In genomic region chr14:29743566-29743965, GRCh38 we compare ENCODE assay signal across 32 cellular contexts.
DNase-seq lines count a peak whose midpoint lies in the region; ATAC-seq, FAIRE-seq and TF ChIP-seq lines count a peak whose summit lies in the region.
"Had no signal": no experiment of that assay in that cellular context is flagged by ENCODE, and none has a peak within 500 bp of the region (broad histone marks: within the 10 kb centered on the region; RNA-seq: fewer than 3 reads in every experiment).

No MANE protein-coding gene starts in this region.

- peak overlapping the region; percentile 4 for H3K27ac ChIP-seq in substantia nigra (ENCODE audit: low read depth, low read length, poor library complexity, severe bottlenecking)
- H3K27ac ChIP-seq: A549, brain microvascular endothelial cell, foreskin keratinocyte, hepatocyte, HL-60 had no signal

- no peak for TF ChIP-seq CTCF in D721Med (IDR thresholded peaks at IDR 0.05; ENCODE audit: insufficient read depth, missing control alignments)

- no peak for ATAC-seq in activated naive CD4-positive, alpha-beta T cell treated with anti-CD3 and anti-CD28 coated beads, Interleukin-2, amount 50 U/mL, for 72 hours
- ATAC-seq: A549, foreskin keratinocyte, SK-N-SH treated with all-trans-retinoic acid at 6 μM for 48 hours had no signal

- DNase-seq in NCI-H2227 treated with DMSO at 0.1 percent for 48 hours (lab: John Stamatoyannopoulos, UW) (peak; percentile 29), NCI-H2227 (lab: John Stamatoyannopoulos, UW; ENCODE audit: unreplicated experiment) (no peak), NCI-H446 (lab: John Stamatoyannopoulos, UW) (peak; percentile 70 to 77), globus pallidus (ENCODE audit: low spot score) (peak; percentile 67), substantia nigra (lab: John Stamatoyannopoulos, UW) (peak in 3 of 49 donors; percentile 11 to 12 (median 11)), D721Med (ENCODE audit: insufficient read length, low spot score) (no peak), NCI-H82 treated with DMSO at 0.1 percent for 48 hours (lab: John Stamatoyannopoulos, UW; ENCODE audit: unreplicated experiment) (no peak)
- no peak for DNase-seq in activated naive CD4-positive, alpha-beta T cell treated with anti-CD3 and anti-CD28 coated beads, Interleukin-2, amount 50 U/mL, for 72 hours (ENCODE audit: low spot score in 2 of 2)
- DNase-seq: activated CD4-positive, alpha-beta memory T cell treated with anti-CD3 and anti-CD28 coated beads for 36 hours; activated CD4-positive, CD25-positive, alpha-beta regulatory T cell treated with anti-CD3 and anti-CD28 coated beads, Interleukin-2, amount 50 U/mL, for 72 hours; activated CD8-positive, alpha-beta memory T cell treated with anti-CD3 and anti-CD28 coated beads, Interleukin-2, amount 50 U/mL, for 48 hours; activated naive CD4-positive, alpha-beta T cell treated with anti-CD3 and anti-CD28 coated beads for 36 hours; adrenal gland; AML-193; brain microvascular endothelial cell; CD4-positive, alpha-beta T cell; esophagus squamous epithelium; foreskin keratinocyte; H7; KBM-7; MG63; NCI-H2081; NCI-H510A treated with DMSO at 0.1 percent for 48 hours; OCI-M1; stimulated activated CD4-positive, alpha-beta T cell treated with anti-CD3 and anti-CD28 coated beads, Interleukin-1b, Interleukin-23, amount 100 ng/mL, for 48 hours; stimulated activated naive CD4-positive, alpha-beta T cell treated with Interleukin-2 at 50 U/mL for 16 hours had no signal

- H3K9me3 Mint-ChIP-seq in activated naive CD4-positive, alpha-beta T cell treated with anti-CD3 and anti-CD28 coated beads, Interleukin-2, amount 50 U/mL, for 72 hours = peaks cover 17 to 23% of the 10 kb centered on the region in 2 donors
- H3K9me3 Mint-ChIP-seq: activated CD4-positive, alpha-beta memory T cell treated with anti-CD3 and anti-CD28 coated beads for 36 hours had no signal

- no peak for FAIRE-seq in D721Med (lab: Jason Lieb, UNC)
- FAIRE-seq: A549 had no signal

- H3K36me3 Mint-ChIP-seq in activated naive CD4-positive, alpha-beta T cell treated with anti-CD3 and anti-CD28 coated beads, Interleukin-2, amount 50 U/mL, for 72 hours = no peaks in the 10 kb centered on the region
- H3K36me3 Mint-ChIP-seq: activated CD4-positive, alpha-beta memory T cell treated with anti-CD3 and anti-CD28 coated beads for 36 hours had no signal

- no peak overlapping the region for H3K27ac Mint-ChIP-seq in activated naive CD4-positive, alpha-beta T cell treated with anti-CD3 and anti-CD28 coated beads, Interleukin-2, amount 50 U/mL, for 72 hours
- H3K27ac Mint-ChIP-seq: activated CD4-positive, alpha-beta memory T cell treated with anti-CD3 and anti-CD28 coated beads for 36 hours; activated naive CD4-positive, alpha-beta T cell treated with anti-CD3 and anti-CD28 coated beads for 36 hours; activated T-helper 1 cell treated with anti-CD3 and anti-CD28 coated beads, Interleukin-12 subunit alpha, Interleukin-12 subunit beta, Interleukin-2, Interleukin-4 antibody, amounts not matched to agents 30 ng/mL and 10 ng/mL and 1 ng/mL, durations not matched to agents 14 hours and 24 hours and 36 hours; CD4-positive, alpha-beta T cell; T-helper 2 cell treated with Interferon-gamma antibody and Interleukin-4, amounts not matched to agents 5 μg/mL and 100 μg/mL, for 36 hours had no signal

Comparison
In these comparisons a context has a peak if more than half of its experiments do, and no peak if none do; other contexts are left out.
1. DNase-seq: peak in NCI-H2227 treated with DMSO at 0.1 percent for 48 hours (single experiment), NCI-H446 (2 of 2) and globus pallidus (single experiment); none in NCI-H2227 (single experiment), D721Med (single experiment), NCI-H82 treated with DMSO at 0.1 percent for 48 hours (single experiment) and activated naive CD4-positive, alpha-beta T cell treated with anti-CD3 and anti-CD28 coated beads, Interleukin-2, amount 50 U/mL, for 72 hours (0 of 2).